8 cellular contexts compared by ENCODE assay signal in genomic region chr11:107928046-107928766, GRCh38. TPM values are rescaled to one million over a fixed set of nuclear protein-coding genes. Genes with fewer than 3 reads are reported as not detected.
DNase-seq lines count a peak whose midpoint lies in the region; ATAC-seq, FAIRE-seq and TF ChIP-seq lines count a peak whose summit lies in the region.

TSS of gene RAB39A (plus strand) at chr11:107928448. CDS start at chr11:107928569, 121 bp downstream.

- no peaks in the 10 kb centered on the region for H3K9me3 ChIP-seq in A549
- no peaks in the 10 kb centered on the region for H3K9me3 ChIP-seq in keratinocyte (ENCODE audit: control insufficient read depth, low read depth, low read length)

- peak within 1 kb of the TSS; percentile 76 for H3K4me3 ChIP-seq in A549
- peak within 1 kb of the TSS in 2 of 3 experiments; percentile 32 to 57 for H3K4me3 ChIP-seq in keratinocyte (ENCODE audit: control insufficient read depth in 2 of 3, extremely low read depth in 1 of 3, insufficient read depth in 2 of 3, low read depth in 1 of 3, low read length in 3 of 3)

- H3K4me2 ChIP-seq in A549 (peak within 1 kb of the TSS; percentile 96), keratinocyte (ENCODE audit: control insufficient read depth, extremely low read depth, insufficient read depth, low read depth, low read length) (peak within 1 kb of the TSS; percentile 70)

- no peak for TF ChIP-seq RAD21 in A549 (conservative IDR thresholded peaks at IDR 0.05 in 1 of 2, IDR thresholded peaks at IDR 0.05 in 1 of 2)

- POLR2A ChIA-PET in A549 (lab: Yijun Ruan, JAX), result no interaction called here

- no peak for TF ChIP-seq POLR2A in A549 (IDR thresholded peaks at IDR 0.05; ENCODE audit: low read length)

- no peaks in the 10 kb centered on the region for H4K20me1 ChIP-seq in keratinocyte (ENCODE audit: control insufficient read depth, extremely low read depth, insufficient read depth, low read length)

- dilution Hi-C loops in keratinocyte (cut with MboI; ENCODE audit: extremely low pct_ligation_motif_present, low sequenced_read_pairs), result no loop called here

- H3K9ac ChIP-seq in keratinocyte (ENCODE audit: control insufficient read depth, extremely low read depth, insufficient read depth, low read length), result no peak within 1 kb of the TSS

- ATAC-seq in A549 (peak; percentile 97 to 98), GM18873 (IDR thresholded peaks at IDR 0.05; ENCODE audit: low FRiP score, unreplicated experiment) (peak; percentile 96), HG03135 (IDR thresholded peaks at IDR 0.05; ENCODE audit: unreplicated experiment) (peak; percentile 97)

- CTCF ChIA-PET in A549 (lab: Yijun Ruan, JAX), result no interaction called here

- FAIRE-seq in A549 (lab: Jason Lieb, UNC) (no peak), keratinocyte (lab: Jason Lieb, UNC) (peak; percentile 52)

- H3K4me1 ChIP-seq in A549 (peaks cover 4% of the 10 kb centered on the region; the same call in 1 of the 3 replicates), keratinocyte (ENCODE audit: control insufficient read depth, extremely low read depth, insufficient read depth, low read length) (peaks cover 3% of the 10 kb centered on the region)

- no peak within 1 kb of the TSS for H2AFZ ChIP-seq in keratinocyte (ENCODE audit: control insufficient read depth, low read length)

- DNase-seq in A549 (ENCODE audit: low read depth in 1 of 2, low spot score in 1 of 2) (peak; percentile 96 to 97), NCI-H2227 (lab: John Stamatoyannopoulos, UW; ENCODE audit: unreplicated experiment) (peak; percentile 95), cerebellar cortex (ENCODE audit: low spot score) (peak; percentile 99), keratinocyte (ENCODE audit: low read depth, low spot score) (no peak)
- peak; percentile 18 to 45 (median 34) for DNase-seq in activated CD4-positive, CD25-positive, alpha-beta regulatory T cell (lab: John Stamatoyannopoulos, UW)
- peak; percentile 58 for DNase-seq in stimulated activated CD4-positive, alpha-beta T cell treated with anti-CD3 and anti-CD28 coated beads, Interleukin-12 subunit alpha, Interleukin-12 subunit beta, amount 100 ng/mL, for 4 hours

- TF ChIP-seq EP300 in A549 (IDR thresholded peaks at IDR 0.05), result no peak

- H3K79me2 ChIP-seq in keratinocyte (ENCODE audit: control insufficient read depth, insufficient read depth, low read length), result no peaks in the 10 kb centered on the region

- 1% methylated on average over 16 of the region's 61 CpGs for WGBS in A549 (ENCODE audit: missing lambda C conversion rate)

- H3K36me3 ChIP-seq in keratinocyte (ENCODE audit: control insufficient read depth in 2 of 2, extremely low read depth in 1 of 2, insufficient read depth in 2 of 2, low read length in 2 of 2), result no peaks in the 10 kb centered on the region

- TF ChIP-seq CTCF in A549 (IDR thresholded peaks at IDR 0.05) (no peak), keratinocyte (optimal IDR thresholded peaks at IDR 0.05 in 1 of 3, IDR thresholded peaks at IDR 0.05 in 1 of 3, conservative IDR thresholded peaks at IDR 0.05 in 1 of 3; ENCODE audit: extremely low read depth in 1 of 3, insufficient read depth in 2 of 3, low read length in 3 of 3) (no peak)

- H3K27me3 ChIP-seq in keratinocyte (ENCODE audit: control insufficient read depth, extremely low read depth, insufficient read depth, low read length), result peaks cover 17% of the 10 kb centered on the region

- H3K27ac ChIP-seq in A549 (peak within 1 kb of the TSS in 1 of 2 experiments; percentile 74; a peak in 3 of 6 replicates), keratinocyte (ENCODE audit: control insufficient read depth, insufficient read depth, low read length) (no peak within 1 kb of the TSS)

- H3K9me1 ChIP-seq in keratinocyte (ENCODE audit: control insufficient read depth, extremely low read depth, insufficient read depth, low read length), result peaks cover 2% of the 10 kb centered on the region

TF ChIP-seq in A549, 52 proteins besides CTCF, POLR2A, EP300 and RAD21 (continues in another document):
- peak; percentile 26; the same call in 1 of the 2 replicates for TF ChIP-seq USF2 (IDR thresholded peaks at IDR 0.05)
- no peak for TF ChIP-seq FOSB (CRISPR knock-in tag; IDR thresholded peaks at IDR 0.05)
- no peak for TF ChIP-seq KDM5A (IDR thresholded peaks at IDR 0.05)
- no peak for TF ChIP-seq RARB (CRISPR knock-in tag; IDR thresholded peaks at IDR 0.05)
- no peak for TF ChIP-seq ESRRA (IDR thresholded peaks at IDR 0.05; ENCODE audit: borderline replicate concordance, low read length)
- no peak for TF ChIP-seq TFCP2L1 (CRISPR knock-in tag; IDR thresholded peaks at IDR 0.05)
- no peak for TF ChIP-seq RNF2 (IDR thresholded peaks at IDR 0.05; ENCODE audit: borderline replicate concordance, low read depth)
- no peak for TF ChIP-seq CBX2 (IDR thresholded peaks at IDR 0.05; ENCODE audit: borderline replicate concordance, low read depth)
- TF ChIP-seq BCL3 (IDR thresholded peaks at IDR 0.05), result no peak
- no peak for TF ChIP-seq TP53 (CRISPR knock-in tag; IDR thresholded peaks at IDR 0.05)
- no peak for TF ChIP-seq CHD4 (IDR thresholded peaks at IDR 0.05; ENCODE audit: borderline replicate concordance)
- TF ChIP-seq E2F6 (IDR thresholded peaks at IDR 0.05; ENCODE audit: borderline replicate concordance, low read depth), result peak; percentile 82
- TF ChIP-seq ELK1 (IDR thresholded peaks at IDR 0.05; ENCODE audit: low read depth, low read length), result no peak
- no peak for TF ChIP-seq SMC3 (IDR thresholded peaks at IDR 0.05)

RNA-seq across cellular contexts. Expression of gene RAB39A, which starts in this region (rescaled TPM):
- polyA plus RNA-seq in A549 (2011; rRNA removed), result 0.94 and 1.1 TPM in 2 replicates
- 0.32 and 0.39 TPM in 2 replicates for polyA plus RNA-seq in A549 (2012; cell fraction: cytosol; rRNA removed)
- polyA plus RNA-seq in A549 (2012; cell fraction: nucleus; rRNA removed), result 0.05 and 0.10 TPM in 2 replicates
- 0.42 to 1.1 TPM (median 0.93 TPM) in 3 replicates for polyA plus RNA-seq in A549 (2017; fragmentation: RNase III; extraction: RNeasy Plus Mini Kit Qiagen cat#74134 plus additional on column Dnase treatment)
- 0.25 and 0.44 TPM in 2 replicates for polyA minus RNA-seq in A549 (2011; rRNA and poly(A)+ RNA removed)
- not detected in 3 replicates for polyA plus RNA-seq in keratinocyte
- not detected for polyA plus RNA-seq in keratinocyte (2011; ENCODE audit: low read depth)
- not detected in 2 replicates for polyA plus RNA-seq in keratinocyte (2011; cell fraction: cytosol; rRNA removed)
- polyA plus RNA-seq in keratinocyte (2011; cell fraction: nucleus; rRNA removed), result not detected in 2 replicates
- not detected in 2 replicates for polyA plus RNA-seq in keratinocyte (2012; ENCODE audit: low replicate concordance)
- not detected in 3 replicates for polyA minus RNA-seq in keratinocyte
- polyA minus RNA-seq in keratinocyte (2011; cell fraction: cytosol; rRNA and poly(A)+ RNA removed), result not detected
- polyA minus RNA-seq in keratinocyte (2011; cell fraction: nucleus; rRNA and poly(A)+ RNA removed), result not detected in 2 replicates
